Comparison of ENCODE assay signal across 9 cellular contexts in the genomic region with DNA sequence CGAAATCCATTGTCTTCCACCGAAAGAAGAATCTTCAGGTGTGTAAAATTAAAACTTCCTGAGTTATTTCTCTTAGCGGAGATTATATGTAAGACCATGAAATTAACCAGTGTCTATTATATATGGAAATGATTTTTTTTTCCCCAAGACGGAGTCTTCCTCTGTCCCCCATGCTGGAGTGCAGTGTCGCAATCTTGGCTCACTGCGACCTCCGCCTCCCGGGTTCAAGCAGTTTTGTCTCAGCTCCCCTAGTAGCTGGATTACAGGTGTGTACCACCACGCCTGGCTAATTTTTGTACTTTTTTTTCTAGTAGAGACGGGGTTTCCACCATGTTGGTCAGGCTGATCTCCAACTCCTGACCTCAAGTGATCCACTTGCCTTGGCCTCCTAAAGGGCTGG. TPM values are rescaled to one million over a fixed set of nuclear protein-coding genes. Genes with fewer than 3 reads are reported as not detected.
A peak's percentile ranks its signal among the peaks of the same experiment; 100 is the strongest.
DNase-seq lines count a peak whose midpoint lies in the region; ATAC-seq and TF ChIP-seq lines count a peak whose summit lies in the region.
"Had no signal": no experiment of that assay in that cellular context is flagged by ENCODE, and none has a peak within 500 bp of the region (broad histone marks: within the 10 kb centered on the region; RNA-seq: fewer than 3 reads in every experiment).

No MANE protein-coding gene starts in this region.

- peaks cover 71% of the 10 kb centered on the region for H3K36me3 Mint-ChIP-seq in activated T-cell treated with anti-CD3 and anti-CD28 coated beads, Interleukin-2, amount 50 U/mL, for 24 hours (ENCODE audit: low read depth)
- H3K36me3 Mint-ChIP-seq in activated naive CD8-positive, alpha-beta T cell treated with anti-CD3 and anti-CD28 coated beads for 36 hours = peaks cover 63% of the 10 kb centered on the region
- peaks cover 38% of the 10 kb centered on the region for H3K36me3 Mint-ChIP-seq in neural progenitor cell

- TF ChIP-seq CTCF in Loucy (conservative IDR thresholded peaks at IDR 0.05; ENCODE audit: low read length) (no peak), neural progenitor cell (IDR thresholded peaks at IDR 0.05) (no peak), GM20000 (IDR thresholded peaks at IDR 0.05; ENCODE audit: extremely low read depth, missing control alignments) (no peak)

- H3K4me1 Mint-ChIP-seq in activated T-cell treated with anti-CD3 and anti-CD28 coated beads, Interleukin-2, amount 50 U/mL, for 24 hours (ENCODE audit: low read depth) = peaks cover 71% of the 10 kb centered on the region
- peaks cover 58% of the 10 kb centered on the region for H3K4me1 Mint-ChIP-seq in activated naive CD8-positive, alpha-beta T cell treated with anti-CD3 and anti-CD28 coated beads for 36 hours
- H3K4me1 Mint-ChIP-seq in neural progenitor cell = peaks cover 43% of the 10 kb centered on the region

- H3K36me3 ChIP-seq in Loucy (ENCODE audit: insufficient read depth, low read length) (peaks cover 53% of the 10 kb centered on the region), neural progenitor cell (peaks cover 35% of the 10 kb centered on the region)

- H3K9ac ChIP-seq in Loucy (ENCODE audit: low read depth, low read length, poor library complexity, severe bottlenecking) (peak overlapping the region; percentile 97), neural progenitor cell (no peak overlapping the region)

- H4K20me1 ChIP-seq in Loucy (ENCODE audit: insufficient read depth, low read length, poor library complexity, severe bottlenecking) = peaks cover 58% of the 10 kb centered on the region
- peaks cover 72% of the 10 kb centered on the region for H4K20me1 ChIP-seq in neural progenitor cell (ENCODE audit: low read depth)

- H3K4me3 Mint-ChIP-seq in activated T-cell treated with anti-CD3 and anti-CD28 coated beads, Interleukin-2, amount 50 U/mL, for 24 hours = peak overlapping the region; percentile 98
- peak overlapping the region; percentile 98 for H3K4me3 Mint-ChIP-seq in activated naive CD8-positive, alpha-beta T cell treated with anti-CD3 and anti-CD28 coated beads for 36 hours
- H3K4me3 Mint-ChIP-seq in neural progenitor cell = peak overlapping the region; percentile 96

- H3K4me2 ChIP-seq in Loucy (ENCODE audit: low read depth, low read length, poor library complexity, severe bottlenecking) (peak overlapping the region; percentile 96), neural progenitor cell (peak overlapping the region; percentile 99)

- H3K79me2 ChIP-seq in Loucy (ENCODE audit: insufficient read depth, low read length) (peaks cover 63% of the 10 kb centered on the region), neural progenitor cell (ENCODE audit: low read depth) (peaks cover 49% of the 10 kb centered on the region)

- no peaks in the 10 kb centered on the region for H3K27me3 Mint-ChIP-seq in activated T-cell treated with anti-CD3 and anti-CD28 coated beads, Interleukin-2, amount 50 U/mL, for 24 hours
- peaks cover 5% of the 10 kb centered on the region for H3K27me3 Mint-ChIP-seq in activated naive CD8-positive, alpha-beta T cell treated with anti-CD3 and anti-CD28 coated beads for 36 hours
- H3K27me3 Mint-ChIP-seq in neural progenitor cell (ENCODE audit: insufficient read depth, low read depth) = peaks cover 14% of the 10 kb centered on the region

- H3K4me3 ChIP-seq in Loucy (ENCODE audit: low read length, poor library complexity, severe bottlenecking) (peak overlapping the region; percentile 99), neural progenitor cell (no peak overlapping the region)

- no peaks in the 10 kb centered on the region for H3K9me3 Mint-ChIP-seq in activated T-cell treated with anti-CD3 and anti-CD28 coated beads, Interleukin-2, amount 50 U/mL, for 24 hours
- H3K9me3 Mint-ChIP-seq in activated naive CD8-positive, alpha-beta T cell treated with anti-CD3 and anti-CD28 coated beads for 36 hours = no peaks in the 10 kb centered on the region
- H3K9me3 Mint-ChIP-seq in neural progenitor cell = no peaks in the 10 kb centered on the region

- H3K27ac ChIP-seq in neural progenitor cell = no peak overlapping the region

- H2AFZ ChIP-seq in Loucy (ENCODE audit: low read length) (no peak overlapping the region), neural progenitor cell (replicated peaks) (no peak overlapping the region)

- peaks cover 9% of the 10 kb centered on the region for H3K27me3 ChIP-seq in Loucy (ENCODE audit: insufficient read depth, low read length, poor library complexity, severe bottlenecking)
- H3K27me3 ChIP-seq in neural progenitor cell = no peaks in the 10 kb centered on the region

- no peaks in the 10 kb centered on the region for H3K9me3 ChIP-seq in Loucy (ENCODE audit: insufficient read depth, low read depth, low read length)
- H3K9me3 ChIP-seq in neural progenitor cell (ENCODE audit: low read depth) = no peaks in the 10 kb centered on the region

- ATAC-seq in GM18870 (IDR thresholded peaks at IDR 0.05; ENCODE audit: unreplicated experiment) = no peak

- H3F3A ChIP-seq in Loucy (ENCODE audit: low read depth) (peaks cover 12% of the 10 kb centered on the region; the same call in 1 of the 2 replicates), neural progenitor cell (ENCODE audit: low read depth) (peaks cover 86% of the 10 kb centered on the region)

- peak overlapping the region; percentile 99 for H3K27ac Mint-ChIP-seq in activated T-cell treated with anti-CD3 and anti-CD28 coated beads, Interleukin-2, amount 50 U/mL, for 24 hours
- H3K27ac Mint-ChIP-seq in activated naive CD8-positive, alpha-beta T cell treated with anti-CD3 and anti-CD28 coated beads for 36 hours = peak overlapping the region; percentile 99
- H3K27ac Mint-ChIP-seq in neural progenitor cell = no peak overlapping the region

- peaks cover 28% of the 10 kb centered on the region for H3K4me1 ChIP-seq in Loucy (ENCODE audit: insufficient read depth, low read length, poor library complexity, severe bottlenecking)
- peaks cover 25% of the 10 kb centered on the region for H3K4me1 ChIP-seq in neural progenitor cell

- H3K9me2 ChIP-seq in Loucy (replicated peaks; ENCODE audit: low read depth, low read length) = no peaks in the 10 kb centered on the region

- no peak for DNase-seq in activated T-cell treated with anti-CD3 and anti-CD28 coated beads, Interleukin-2, amount 50 U/mL, for 24 hours
- DNase-seq in activated T-cell treated with anti-CD3 and anti-CD28 coated beads, Interleukin-2, amount 50 U/mL, for 48 hours = no peak
- DNase-seq in activated naive CD8-positive, alpha-beta T cell treated with anti-CD3 and anti-CD28 coated beads for 36 hours = no peak
- DNase-seq in neural progenitor cell (ENCODE audit: low spot score) (no peak), GM20000 (ENCODE audit: low spot score) (no peak)
- no peak for DNase-seq in activated CD4-positive, CD25-positive, alpha-beta regulatory T cell (lab: John Stamatoyannopoulos, UW)
- DNase-seq: T-helper 1 cell had no signal

RNA-seq across cellular contexts. Expression of gene RAN, which starts 2.8 kb away (rescaled TPM):
- total RNA-seq in activated naive CD8-positive, alpha-beta T cell treated with anti-CD3 and anti-CD28 coated beads for 36 hours = 1,000 to 10,000 TPM; 2,531 to 2,575 TPM
- total RNA-seq in neural progenitor cell (ENCODE audit: low replicate concordance) = 699 and 1,370 TPM in 2 replicates

RNA-seq across cellular contexts. Expression of gene STX2, which starts 35.6 kb away (rescaled TPM):
- total RNA-seq in activated naive CD8-positive, alpha-beta T cell treated with anti-CD3 and anti-CD28 coated beads for 36 hours = 10 to 100 TPM; 13.8 to 14.0 TPM
- total RNA-seq in neural progenitor cell (ENCODE audit: low replicate concordance) = 36.7 and 44.0 TPM in 2 replicates
